In the genomic region with DNA sequence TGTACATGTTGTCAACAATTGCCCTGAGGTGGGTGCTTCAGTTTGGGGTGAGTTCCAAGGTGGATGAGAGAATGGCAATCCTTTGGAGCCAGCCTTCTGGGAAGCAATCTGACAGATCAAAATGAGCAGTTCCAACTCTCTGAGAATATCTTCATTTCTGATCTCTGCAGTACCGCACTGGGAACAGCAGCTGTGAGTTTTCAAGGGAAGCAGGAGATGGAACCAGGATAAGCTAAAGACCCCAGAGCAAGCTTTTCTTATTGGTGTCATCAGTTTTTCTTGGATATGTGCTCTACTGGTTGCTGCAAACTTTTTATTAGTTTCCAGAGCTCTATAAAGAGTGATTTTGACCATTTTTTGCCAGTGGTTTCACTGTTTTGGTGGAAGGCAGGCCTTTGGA, we compare ENCODE assay signal across 7 cellular contexts.
"Had no signal": no experiment of that assay in that cellular context is flagged by ENCODE, and none has a peak within 500 bp of the region (broad histone marks: within the 10 kb centered on the region; RNA-seq: fewer than 3 reads in every experiment).

No MANE protein-coding gene starts in this region.

- ATAC-seq: GM23338, K562 had no signal

- H3K4me2 ChIP-seq: GM23338 had no signal

- DNase-seq: H9, HCEC 1CT, HFFc6, IMR-90, KG1 had no signal

- H2AFZ ChIP-seq: GM23338 had no signal

- H3K4me3 Mint-ChIP-seq: GM23338, H9, HFFc6 had no signal

- H3K27ac Mint-ChIP-seq: GM23338, H9, HFFc6 had no signal

- H3K9me3 Mint-ChIP-seq: HFFc6 had no signal

- H3K4me3 ChIP-seq: GM23338, K562 had no signal
